Comparison of ENCODE assay signal across 37 cellular contexts in genomic region chr22:36566720-36567119, GRCh38.
"Had no signal": no experiment of that assay in that cellular context is flagged by ENCODE, and none has a peak within 500 bp of the region (broad histone marks: within the 10 kb centered on the region; RNA-seq: fewer than 3 reads in every experiment).

No MANE protein-coding gene starts in this region.

- H3K4me1 Mint-ChIP-seq: activated CD4-positive, alpha-beta T cell treated with anti-CD3 and anti-CD28 coated beads, Interleukin-2, amount 10 ng/mL, durations not matched to agents 24 days and 14 days; activated naive CD8-positive, alpha-beta T cell treated with anti-CD3 and anti-CD28 coated beads for 36 hours; central memory CD8-positive, alpha-beta T cell had no signal

- H3K27me3 ChIP-seq: adrenal gland, cardiac muscle cell had no signal

- H3K36me3 ChIP-seq: adrenal gland, cardiac muscle cell had no signal

- DNase-seq: activated B cell treated with CpG ODN at 0.5 μM for 24 hours; activated CD4-positive, alpha-beta memory T cell treated with anti-CD3 and anti-CD28 coated beads for 36 hours; activated CD4-positive, alpha-beta T cell treated with anti-CD3 and anti-CD28 coated beads for 4 hours; activated CD4-positive, alpha-beta T cell treated with anti-CD3 and anti-CD28 coated beads, Interleukin-2, amount 10 ng/mL, durations not matched to agents 24 days and 14 days; activated CD4-positive, alpha-beta T cell treated with anti-CD3 and anti-CD28 coated beads, Interleukin-2, amount 50 U/mL, for 1 hour; activated CD4-positive, alpha-beta T cell treated with anti-CD3 and anti-CD28 coated beads, Interleukin-2, amount 50 U/mL, for 4 hours; activated CD4-positive, CD25-positive, alpha-beta regulatory T cell treated with anti-CD3 and anti-CD28 coated beads, Interleukin-2, amount 50 U/mL, for 72 hours; activated CD8-positive, alpha-beta memory T cell treated with anti-CD3 and anti-CD28 coated beads, Interleukin-2, amount 50 U/mL, for 4 hours; activated CD8-positive, alpha-beta T cell treated with anti-CD3 and anti-CD28 coated beads for 36 hours; activated effector memory CD4-positive, alpha-beta T cell treated with anti-CD3 and anti-CD28 coated beads, Interleukin-2, amount 50 U/mL, for 16 hours; activated gamma-delta T cell treated with Interleukin-2 at 50 U/mL for 16 hours; activated naive CD4-positive, alpha-beta T cell; activated naive CD4-positive, alpha-beta T cell treated with anti-CD3 and anti-CD28 coated beads for 36 hours; activated naive CD4-positive, alpha-beta T cell treated with anti-CD3 and anti-CD28 coated beads, Interleukin-2, amount 50 U/mL, for 16 hours; activated naive CD8-positive, alpha-beta T cell treated with anti-CD3 and anti-CD28 coated beads for 36 hours; activated T-cell treated with anti-CD3 and anti-CD28 coated beads for 4 hours; activated T-cell treated with anti-CD3 and anti-CD28 coated beads, Interleukin-2, amount 50 U/mL, for 1 hour; activated T-cell treated with anti-CD3 and anti-CD28 coated beads, Interleukin-2, amount 50 U/mL, for 4 hours; activated T-cell treated with anti-CD3 and anti-CD28 coated beads, Interleukin-2, amount 50 U/mL, for 72 hours; adrenal gland; amniotic stem cell; aorta; cerebellar nuclear complex; T-helper 1 cell; T-helper 2 cell; T-helper 9 cell had no signal

- ATAC-seq: activated CD8-positive, alpha-beta T cell treated with anti-CD3 and anti-CD28 coated beads for 36 hours; activated naive CD4-positive, alpha-beta T cell treated with anti-CD3 and anti-CD28 coated beads, Interleukin-2, amount 50 U/mL, for 72 hours; activated T-cell treated with anti-CD3 and anti-CD28 coated beads, Interleukin-2, amount 50 U/mL, for 4 hours; activated T-cell treated with anti-CD3 and anti-CD28 coated beads, Interleukin-2, amount 50 U/mL, for 72 hours; activated T-helper 17 cell treated with anti-CD3 and anti-CD28 coated beads, Interleukin-2, amount 50 U/mL, for 72 hours had no signal

- H3K4me3 ChIP-seq: adrenal gland, cardiac muscle cell had no signal

- H3K27ac ChIP-seq: adrenal gland, cardiac muscle cell, VCaP had no signal

- H3K27ac Mint-ChIP-seq: activated B cell treated with CpG ODN at 0.5 μM for 24 hours; activated CD4-positive, alpha-beta memory T cell treated with anti-CD3 and anti-CD28 coated beads for 36 hours; activated CD4-positive, alpha-beta T cell treated with anti-CD3 and anti-CD28 coated beads, Interleukin-2, amount 10 ng/mL, durations not matched to agents 24 days and 14 days; activated CD8-positive, alpha-beta T cell treated with anti-CD3 and anti-CD28 coated beads for 36 hours; activated naive CD4-positive, alpha-beta T cell treated with anti-CD3 and anti-CD28 coated beads for 36 hours; activated naive CD4-positive, alpha-beta T cell treated with anti-CD3 and anti-CD28 coated beads, Interleukin-2, amount 50 U/mL, for 72 hours; activated naive CD8-positive, alpha-beta T cell treated with anti-CD3 and anti-CD28 coated beads for 36 hours; activated T-cell treated with anti-CD3 and anti-CD28 coated beads, Interleukin-2, amount 50 U/mL, for 72 hours; activated T-helper 1 cell treated with anti-CD3 and anti-CD28 coated beads, Interleukin-12 subunit alpha, Interleukin-12 subunit beta, Interleukin-2, Interleukin-4 antibody, amounts not matched to agents 30 ng/mL and 10 ng/mL and 1 ng/mL, durations not matched to agents 14 hours and 24 hours and 36 hours; activated T-helper 17 cell treated with anti-CD3 and anti-CD28 coated beads, Interleukin-2, amount 50 U/mL, for 72 hours; brain; T-helper 1 cell treated with Interleukin-12 subunit alpha and Interleukin-12 subunit beta and Interleukin-4 antibody, amounts not matched to agents 30 μg/mL and 1 μg/mL, for 36 hours; T-helper 2 cell treated with Interferon-gamma antibody and Interleukin-4, amounts not matched to agents 5 μg/mL and 100 μg/mL, for 36 hours had no signal

- H3K36me3 Mint-ChIP-seq: activated CD4-positive, alpha-beta memory T cell treated with anti-CD3 and anti-CD28 coated beads for 36 hours; activated naive CD4-positive, alpha-beta T cell treated with anti-CD3 and anti-CD28 coated beads, Interleukin-2, amount 50 U/mL, for 72 hours; activated naive CD8-positive, alpha-beta T cell treated with anti-CD3 and anti-CD28 coated beads for 36 hours; brain had no signal

- FAIRE-seq: bronchial epithelial cell, TTC549 had no signal

- H3K4me1 ChIP-seq: adrenal gland had no signal

- H3K9me3 Mint-ChIP-seq: activated B cell treated with CpG ODN at 0.5 μM for 24 hours; activated CD4-positive, alpha-beta memory T cell treated with anti-CD3 and anti-CD28 coated beads for 36 hours; activated CD4-positive, alpha-beta T cell treated with anti-CD3 and anti-CD28 coated beads, Interleukin-2, amount 10 ng/mL, durations not matched to agents 24 days and 14 days; activated CD8-positive, alpha-beta T cell treated with anti-CD3 and anti-CD28 coated beads for 36 hours; activated naive CD4-positive, alpha-beta T cell treated with anti-CD3 and anti-CD28 coated beads for 36 hours; activated naive CD4-positive, alpha-beta T cell treated with anti-CD3 and anti-CD28 coated beads, Interleukin-2, amount 50 U/mL, for 72 hours; activated naive CD8-positive, alpha-beta T cell treated with anti-CD3 and anti-CD28 coated beads for 36 hours; activated T-cell treated with anti-CD3 and anti-CD28 coated beads, Interleukin-2, amount 50 U/mL, for 4 hours; activated T-cell treated with anti-CD3 and anti-CD28 coated beads, Interleukin-2, amount 50 U/mL, for 72 hours; activated T-helper 1 cell treated with anti-CD3 and anti-CD28 coated beads, Interleukin-12 subunit alpha, Interleukin-12 subunit beta, Interleukin-2, Interleukin-4 antibody, amounts not matched to agents 30 ng/mL and 10 ng/mL and 1 ng/mL, durations not matched to agents 14 hours and 24 hours and 36 hours; activated T-helper 17 cell treated with anti-CD3 and anti-CD28 coated beads, Interleukin-2, amount 50 U/mL, for 72 hours; brain; central memory CD8-positive, alpha-beta T cell; T-helper 1 cell treated with Interleukin-12 subunit alpha and Interleukin-12 subunit beta and Interleukin-4 antibody, amounts not matched to agents 30 μg/mL and 1 μg/mL, for 36 hours; T-helper 2 cell treated with Interferon-gamma antibody and Interleukin-4, amounts not matched to agents 5 μg/mL and 100 μg/mL, for 36 hours had no signal

- H3K4me3 Mint-ChIP-seq: activated B cell treated with CpG ODN at 0.5 μM for 24 hours; activated CD4-positive, alpha-beta memory T cell treated with anti-CD3 and anti-CD28 coated beads for 36 hours; activated CD4-positive, alpha-beta T cell treated with anti-CD3 and anti-CD28 coated beads, Interleukin-2, amount 10 ng/mL, durations not matched to agents 24 days and 14 days; activated CD8-positive, alpha-beta T cell treated with anti-CD3 and anti-CD28 coated beads for 36 hours; activated naive CD4-positive, alpha-beta T cell treated with anti-CD3 and anti-CD28 coated beads for 36 hours; activated naive CD8-positive, alpha-beta T cell treated with anti-CD3 and anti-CD28 coated beads for 36 hours; activated T-cell treated with anti-CD3 and anti-CD28 coated beads, Interleukin-2, amount 50 U/mL, for 4 hours; activated T-cell treated with anti-CD3 and anti-CD28 coated beads, Interleukin-2, amount 50 U/mL, for 72 hours; activated T-helper 1 cell treated with anti-CD3 and anti-CD28 coated beads, Interleukin-12 subunit alpha, Interleukin-12 subunit beta, Interleukin-2, Interleukin-4 antibody, amounts not matched to agents 30 ng/mL and 10 ng/mL and 1 ng/mL, durations not matched to agents 14 hours and 24 hours and 36 hours; activated T-helper 17 cell treated with anti-CD3 and anti-CD28 coated beads, Interleukin-2, amount 50 U/mL, for 72 hours; brain; central memory CD8-positive, alpha-beta T cell; T-helper 1 cell treated with Interleukin-12 subunit alpha and Interleukin-12 subunit beta and Interleukin-4 antibody, amounts not matched to agents 30 μg/mL and 1 μg/mL, for 36 hours; T-helper 2 cell treated with Interferon-gamma antibody and Interleukin-4, amounts not matched to agents 5 μg/mL and 100 μg/mL, for 36 hours had no signal

- H3K9me3 ChIP-seq: adrenal gland had no signal
